Comparison of ENCODE assay signal across 14 cellular contexts in the genomic region with DNA sequence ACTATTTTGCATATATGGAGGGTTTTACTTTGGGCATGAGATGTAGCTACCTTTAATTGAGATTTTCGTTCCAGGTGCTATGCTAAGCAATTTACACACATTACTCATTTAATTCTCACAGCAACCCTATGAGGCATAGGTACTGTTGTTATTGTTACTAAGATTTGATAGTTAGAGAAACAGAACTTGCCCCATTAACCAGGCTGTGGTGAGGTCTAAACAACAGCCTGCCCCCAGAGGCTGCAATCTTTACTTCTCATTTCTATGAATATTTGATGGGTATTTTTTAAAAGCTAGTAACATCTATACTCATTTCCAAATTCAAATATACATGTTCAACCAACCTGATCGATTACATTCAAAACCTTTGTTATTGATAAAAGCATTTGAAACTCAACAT.
DNase-seq lines count a peak whose midpoint lies in the region; ATAC-seq, FAIRE-seq and TF ChIP-seq lines count a peak whose summit lies in the region.
"Had no signal": no experiment of that assay in that cellular context is flagged by ENCODE, and none has a peak within 500 bp of the region (broad histone marks: within the 10 kb centered on the region; RNA-seq: fewer than 3 reads in every experiment).

No MANE protein-coding gene starts in this region.

- WGBS in gastroesophageal sphincter (ENCODE audit: low coverage in 1 of 2), 2 donors = 64 to 83% methylated on average over 2 of the region's 2 CpGs

- H2AFZ ChIP-seq in OCI-LY7 (ENCODE audit: low read length) = no peak overlapping the region

- H3K36me3 ChIP-seq in right atrium auricular region = no peaks in the 10 kb centered on the region
- no peaks in the 10 kb centered on the region for H3K36me3 ChIP-seq in OCI-LY7 (ENCODE audit: insufficient read depth, low read length)
- H3K36me3 ChIP-seq in gastroesophageal sphincter = no peaks in the 10 kb centered on the region

- H3K4me3 ChIP-seq in right atrium auricular region (peak overlapping the region in 1 of 2 donors; percentile 6), OCI-LY7 (ENCODE audit: low read depth, low read length, poor library complexity, severe bottlenecking) (no peak overlapping the region), gastroesophageal sphincter (no peak overlapping the region)
- H3K4me3 ChIP-seq: lung had no signal

- H4K20me1 ChIP-seq in OCI-LY7 (ENCODE audit: insufficient read depth, low read length) = no peaks in the 10 kb centered on the region

- CTCF ChIA-PET in OCI-LY7 (lab: Charles Lee; ENCODE audit: unreplicated experiment) = no interaction called here

- DNase-seq in right atrium auricular region (ENCODE audit: low spot score) (no peak), Right ventricle myocardium superior (no peak), OCI-LY7 (ENCODE audit: low spot score) (no peak), NCI-H1092 treated with DMSO at 0.1 percent for 48 hours (lab: John Stamatoyannopoulos, UW) (no peak), NCI-H1436 (lab: John Stamatoyannopoulos, UW) (no peak), D721Med (ENCODE audit: insufficient read length, low spot score) (no peak)
- DNase-seq: activated CD4-positive, alpha-beta memory T cell treated with anti-CD3 and anti-CD28 coated beads for 36 hours; C1 segment of cervical spinal cord; dermis blood vessel endothelial cell; GOT3; NCI-H2107 had no signal

- H3K9me3 ChIP-seq in right atrium auricular region = no peaks in the 10 kb centered on the region
- no peaks in the 10 kb centered on the region for H3K9me3 ChIP-seq in OCI-LY7 (ENCODE audit: low read length)
- no peaks in the 10 kb centered on the region for H3K9me3 ChIP-seq in gastroesophageal sphincter

- TF ChIP-seq CTCF in right atrium auricular region (IDR thresholded peaks at IDR 0.05) (no peak), OCI-LY7 (conservative IDR thresholded peaks at IDR 0.05; ENCODE audit: low read length) (peak; percentile 44; the same call in 1 of the 2 replicates), gastroesophageal sphincter (IDR thresholded peaks at IDR 0.05) (peak in 2 of 4 experiments; percentile 23 to 29), D721Med (IDR thresholded peaks at IDR 0.05; ENCODE audit: insufficient read depth, missing control alignments) (no peak)

- FAIRE-seq in D721Med (lab: Jason Lieb, UNC) = no peak

- no TSS peak for BruUV-seq in OCI-LY7 (replicated peaks; lab: Mats Ljungman, UMichigan)

- TF ChIP-seq POLR2A in gastroesophageal sphincter (IDR thresholded peaks at IDR 0.05) = no peak

- intact Hi-C loops in Right ventricle myocardium superior (cut with DNase I) = no loop called here
- intact Hi-C loops in OCI-LY7 (cut with micrococcal nuclease; ENCODE audit: unreplicated experiment) = no loop called here

- H3K4me1 ChIP-seq in right atrium auricular region (peaks cover 0 to 20% of the 10 kb centered on the region in 2 donors), OCI-LY7 (ENCODE audit: insufficient read depth, low read length, poor library complexity, severe bottlenecking) (no peaks in the 10 kb centered on the region), gastroesophageal sphincter (peaks cover 0 to 77% (median 4%) of the 10 kb centered on the region in 3 donors)

- H3K27ac ChIP-seq in right atrium auricular region (peak overlapping the region; percentile 33 to 44), OCI-LY7 (ENCODE audit: low read depth, low read length, poor library complexity, severe bottlenecking) (no peak overlapping the region), gastroesophageal sphincter (peak overlapping the region in 3 of 4 donors; percentile 34 to 68 (median 55))

- no peak for TF ChIP-seq EP300 in gastroesophageal sphincter (IDR thresholded peaks at IDR 0.05)

- ATAC-seq in Right ventricle myocardium superior (ENCODE audit: poor library complexity) = no peak
- no peak for ATAC-seq in gastroesophageal sphincter
- ATAC-seq in HG03139 (IDR thresholded peaks at IDR 0.05; ENCODE audit: unreplicated experiment) = no peak

- H3K79me2 ChIP-seq in OCI-LY7 (ENCODE audit: insufficient read depth, low read depth, low read length) = no peaks in the 10 kb centered on the region

- H3K27me3 ChIP-seq in right atrium auricular region = no peaks in the 10 kb centered on the region
- no peaks in the 10 kb centered on the region for H3K27me3 ChIP-seq in gastroesophageal sphincter

- no peaks in the 10 kb centered on the region for H3K9me2 ChIP-seq in OCI-LY7 (ENCODE audit: insufficient read depth, low read length)

- no peak overlapping the region for H3K4me2 ChIP-seq in OCI-LY7 (ENCODE audit: low read length)

- POLR2A ChIA-PET in OCI-LY7 (lab: Charles Lee) = interaction anchor here (0.7 to 0.9 kb wide), 3 partner anchors 12 to 18 kb away, joined by 3 to 4 read pairs (median 3); no protein-coding TSS in a partner anchor
